In the genomic region with DNA sequence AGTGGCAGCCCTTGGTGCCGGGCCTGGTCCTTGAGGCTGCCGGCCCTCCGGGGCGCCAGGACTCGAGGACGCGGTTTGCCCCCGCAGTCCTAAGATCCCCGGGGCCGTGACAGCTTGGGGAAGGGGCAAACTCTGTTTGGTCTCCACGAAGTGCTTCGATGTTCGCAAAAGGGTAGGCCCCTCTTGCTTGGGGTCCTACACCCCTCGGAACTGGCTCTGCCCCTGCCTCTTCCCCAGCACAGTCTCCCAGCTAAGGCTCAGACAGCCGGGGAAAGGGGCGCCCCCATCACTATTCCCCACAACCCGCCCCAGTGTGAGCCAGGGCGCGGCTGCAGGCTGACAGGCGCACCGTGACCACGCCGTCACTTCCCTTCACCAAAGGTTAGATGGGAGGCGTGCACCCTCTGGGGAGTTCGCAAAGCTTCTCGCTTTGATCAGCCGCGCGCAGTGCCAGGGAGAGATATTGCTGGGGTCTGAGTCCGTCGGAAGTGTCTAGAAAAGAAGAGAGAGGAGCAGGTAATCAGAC, we compare ENCODE assay signal across 30 cellular contexts. TPM values are rescaled to one million over a fixed set of nuclear protein-coding genes. Genes with fewer than 3 reads are reported as not detected.
DNase-seq lines count a peak whose midpoint lies in the region; ATAC-seq and TF ChIP-seq lines count a peak whose summit lies in the region.
"Had no signal": no experiment of that assay in that cellular context is flagged by ENCODE, and none has a peak within 500 bp of the region (broad histone marks: within the 10 kb centered on the region; RNA-seq: fewer than 3 reads in every experiment).

No MANE protein-coding gene starts in this region.

- no peak overlapping the region for H4K8ac ChIP-seq in trophoblast cell (ENCODE audit: low read depth, low read length)

- no peaks in the 10 kb centered on the region for H3K9me2 ChIP-seq in GM23248 (ENCODE audit: insufficient read depth)

- H4K91ac ChIP-seq in trophoblast cell (ENCODE audit: low read depth, low read length) = no peak overlapping the region

- no peaks in the 10 kb centered on the region for H3K79me1 ChIP-seq in trophoblast cell (ENCODE audit: low read length)

- no peaks in the 10 kb centered on the region for H4K20me1 ChIP-seq in GM23248 (ENCODE audit: insufficient read depth)

- no peaks in the 10 kb centered on the region for H3K9me3 ChIP-seq in ES-I3 (ENCODE audit: control insufficient read depth, insufficient read depth, low read length)
- H3K9me3 ChIP-seq in WERI-Rb-1 (ENCODE audit: severe bottlenecking) = no peaks in the 10 kb centered on the region
- no peaks in the 10 kb centered on the region for H3K9me3 ChIP-seq in iPS-15b (ENCODE audit: control insufficient read depth, insufficient read depth, low read length)
- peaks cover 2% of the 10 kb centered on the region for H3K9me3 ChIP-seq in trophoblast cell (ENCODE audit: insufficient read depth, low read depth, low read length)
- no peaks in the 10 kb centered on the region for H3K9me3 ChIP-seq in GM23248 (ENCODE audit: low read depth)
- H3K9me3 ChIP-seq: BE2C, heart left ventricle, psoas muscle had no signal

- TF ChIP-seq CTCF in WERI-Rb-1 (IDR thresholded peaks at IDR 0.05; ENCODE audit: low read depth, low read length) (no peak), GM13976 (IDR thresholded peaks at IDR 0.05; ENCODE audit: borderline replicate concordance, control extremely low read depth, extremely low read depth, insufficient read depth, missing control alignments) (no peak)

- no peak overlapping the region for H3K23ac ChIP-seq in trophoblast cell (ENCODE audit: low read length)

- H3K18ac ChIP-seq in trophoblast cell (ENCODE audit: low read length) = no peak overlapping the region

- H2AFZ ChIP-seq in trophoblast cell (ENCODE audit: insufficient read depth, low read length, poor library complexity) = no peak overlapping the region
- H2AFZ ChIP-seq in GM23248 = no peak overlapping the region

- no peaks in the 10 kb centered on the region for H3K27me3 ChIP-seq in WERI-Rb-1 (ENCODE audit: insufficient read depth, low read depth, severe bottlenecking)
- H3K27me3 ChIP-seq in iPS-15b (ENCODE audit: control insufficient read depth, insufficient read depth, low read length) = peaks cover 88% of the 10 kb centered on the region
- peaks cover 35% of the 10 kb centered on the region for H3K27me3 ChIP-seq in trophoblast cell (ENCODE audit: insufficient read depth, low read length)
- H3K27me3 ChIP-seq in GM23248 (replicated peaks; ENCODE audit: insufficient read depth) = peaks cover 59% of the 10 kb centered on the region

- no peak overlapping the region for H3K4ac ChIP-seq in trophoblast cell (ENCODE audit: low read depth, low read length)

- H3K9ac ChIP-seq in ES-I3 (ENCODE audit: low read depth, low read length) (peak overlapping the region; percentile 48), iPS-15b (ENCODE audit: low read depth, low read length) (no peak overlapping the region), trophoblast cell (ENCODE audit: low read length) (no peak overlapping the region), GM23248 (no peak overlapping the region)

- ATAC-seq in left ventricle myocardium superior = no peak
- ATAC-seq in HG02981 (IDR thresholded peaks at IDR 0.05; ENCODE audit: unreplicated experiment) = no peak
- ATAC-seq: GM12878, HCT116, heart left ventricle, psoas muscle had no signal

- peak; percentile 64 for DNase-seq in WERI-Rb-1
- no peak for DNase-seq in trophoblast cell
- DNase-seq in GM23248 = no peak
- no peak for DNase-seq in left ventricle myocardium superior
- DNase-seq in GM13976 (ENCODE audit: low spot score) = no peak
- DNase-seq: activated CD8-positive, alpha-beta memory T cell treated with anti-CD3 and anti-CD28 coated beads for 24 hours; activated naive CD4-positive, alpha-beta T cell; activated T-cell treated with anti-CD3 and anti-CD28 coated beads, Interleukin-2, amount 50 U/mL, for 1 hour; BE2C; dermis blood vessel endothelial cell; DMS79; heart left ventricle; NCI-H1105; NCI-H1930; NCI-H2227 treated with DMSO at 0.1 percent for 48 hours; NCI-H748 treated with DMSO at 0.1 percent for 48 hours; psoas muscle had no signal

- H3K36me3 ChIP-seq in ES-I3 (ENCODE audit: insufficient read depth, low read length) (no peaks in the 10 kb centered on the region), WERI-Rb-1 (peaks cover 74% of the 10 kb centered on the region), iPS-15b (ENCODE audit: control insufficient read depth, insufficient read depth, low read length) (no peaks in the 10 kb centered on the region), trophoblast cell (ENCODE audit: control insufficient read depth in 1 of 2, insufficient read depth in 2 of 2, low read length in 2 of 2) (no peaks in the 10 kb centered on the region), GM23248 (ENCODE audit: low read depth) (no peaks in the 10 kb centered on the region)
- H3K36me3 ChIP-seq: BE2C, cardiac muscle cell, heart left ventricle had no signal

- H3K27ac ChIP-seq in WERI-Rb-1 (peak overlapping the region; percentile 96), trophoblast cell (ENCODE audit: low read depth, low read length) (no peak overlapping the region), GM23248 (no peak overlapping the region)
- H3K27ac ChIP-seq: cardiac muscle cell, epithelial cell of prostate, heart left ventricle, psoas muscle had no signal

- no peak overlapping the region for H3K14ac ChIP-seq in trophoblast cell (ENCODE audit: low read length)

- peak overlapping the region; percentile 99 for H3K4me3 ChIP-seq in WERI-Rb-1 (ENCODE audit: low read depth, low read length)
- peak overlapping the region; percentile 55 for H3K4me3 ChIP-seq in iPS-15b (ENCODE audit: low read depth, low read length)
- H3K4me3 ChIP-seq in trophoblast cell (ENCODE audit: low read depth, low read length) = no peak overlapping the region
- no peak overlapping the region for H3K4me3 ChIP-seq in GM23248
- H3K4me3 ChIP-seq: GM12878, heart left ventricle, lung, psoas muscle had no signal

- WGBS in trophoblast cell (ENCODE audit: extremely low coverage, insufficient coverage, insufficient read length) = no CpG with 5 or more reads among the region's 31 CpGs
- WGBS in GM23248 (ENCODE audit: low coverage in 1 of 2, low lambda C conversion rate in 2 of 2, missing lambda C conversion rate in 2 of 2), 2 experiments = 3 to 4% methylated on average over 25 to 31 of the region's 31 CpGs

- in situ Hi-C loops in GM23248 (cut with MboI) (no loop called here), GM13976 (cut with MboI; ENCODE audit: low sequenced_read_pairs, unreplicated experiment) (no loop called here)

- H2BK120ac ChIP-seq in trophoblast cell (ENCODE audit: insufficient read depth, low read length, poor library complexity) = no peak overlapping the region

- peaks cover 6% of the 10 kb centered on the region; the same call in 1 of the 2 replicates for H3K4me1 ChIP-seq in ES-I3 (ENCODE audit: insufficient read depth, low read length)
- H3K4me1 ChIP-seq in iPS-15b (ENCODE audit: control insufficient read depth, insufficient read depth, low read length) = peaks cover 24% of the 10 kb centered on the region
- peaks cover 3 to 5% of the 10 kb centered on the region in 2 experiments for H3K4me1 ChIP-seq in trophoblast cell (ENCODE audit: control insufficient read depth in 1 of 2, insufficient read depth in 2 of 2, low read length in 2 of 2)
- H3K4me1 ChIP-seq in GM23248 (ENCODE audit: insufficient read depth) = no peaks in the 10 kb centered on the region
- H3K4me1 ChIP-seq: BE2C, psoas muscle had no signal

- no peak overlapping the region for H2BK12ac ChIP-seq in trophoblast cell (ENCODE audit: low read length)

- no peak overlapping the region for H2BK5ac ChIP-seq in trophoblast cell (ENCODE audit: low read depth, low read length, poor library complexity)

- no peaks in the 10 kb centered on the region for H3K79me2 ChIP-seq in trophoblast cell (ENCODE audit: control insufficient read depth, insufficient read depth, low read length, poor library complexity)
- H3K79me2 ChIP-seq in GM23248 (ENCODE audit: insufficient read depth) = no peaks in the 10 kb centered on the region

- intact Hi-C loops in left ventricle myocardium superior (cut with micrococcal nuclease) = no loop called here

- H4K12ac ChIP-seq in trophoblast cell (ENCODE audit: low read depth, low read length) = no peak overlapping the region

- H3F3A ChIP-seq in GM23248 (ENCODE audit: insufficient read depth) = no peaks in the 10 kb centered on the region

- no peak overlapping the region for H2AK5ac ChIP-seq in trophoblast cell (ENCODE audit: low read length)

- H3K4me2 ChIP-seq in trophoblast cell (ENCODE audit: low read length) = peak overlapping the region; percentile 33
- no peak overlapping the region for H3K4me2 ChIP-seq in GM23248 (ENCODE audit: unreplicated experiment)

RNA-seq across cellular contexts. Expression of gene OTX2, which starts 7.2 kb away (rescaled TPM):
- polyA plus RNA-seq in trophoblast cell (2013) = 0.01 TPM in 1 of 2 replicates, not detected in the other
- total RNA-seq in GM23248 (2014; rRNA removed; shearing (Covaris generic)) = not detected in 2 replicates
- not detected in 2 replicates for polyA plus RNA-seq in GM23248 (2016; fragmentation: Nextera tagmentation; extraction: Ambion mirVana)
- not detected for total RNA-seq in left ventricle myocardium superior
- total RNA-seq: dermis blood vessel endothelial cell; GM12878; heart left ventricle; lung; M059J; psoas muscle; RPMI7951; SK-MEL-5; T-helper 1 cell treated with Interleukin-12 subunit alpha and Interleukin-12 subunit beta and Interleukin-4 antibody, amounts not matched to agents 30 ng/mL and 1 ng/mL, for 36 hours; urinary bladder had no signal
- polyA plus RNA-seq: GM12878, heart left ventricle, lung, psoas muscle, urinary bladder had no signal

Comparison
In these comparisons a context has a peak if more than half of its experiments do, and no peak if none do; other contexts are left out.
1. H3K4me3 ChIP-seq: peak in WERI-Rb-1 (single experiment) and iPS-15b (single experiment); none in trophoblast cell (single experiment) and GM23248 (single experiment).